Comparison of ENCODE assay signal across 10 cellular contexts in genomic region chr5:134446938-134447337, GRCh38. TPM values are rescaled to one million over a fixed set of nuclear protein-coding genes. Genes with fewer than 3 reads are reported as not detected.
A peak's percentile ranks its signal among the peaks of the same experiment; 100 is the strongest.
DNase-seq lines count a peak whose midpoint lies in the region; ATAC-seq lines count a peak whose summit lies in the region.
"Had no signal": no experiment of that assay in that cellular context is flagged by ENCODE, and none has a peak within 500 bp of the region (broad histone marks: within the 10 kb centered on the region; RNA-seq: fewer than 3 reads in every experiment).

No MANE protein-coding gene starts in this region.

- peak; percentile 70 for ATAC-seq in GM21576 (IDR thresholded peaks at IDR 0.05; ENCODE audit: unreplicated experiment)
- ATAC-seq in activated CD4-positive, CD25-positive, alpha-beta regulatory T cell treated with anti-CD3 and anti-CD28 coated beads, Interleukin-2, amount 50 U/mL, for 24 hours = no peak
- ATAC-seq in stimulated activated naive CD8-positive, alpha-beta T cell treated with anti-CD3 and anti-CD28 coated beads, Interleukin-15, Interleukin-2, amounts not matched to agents 100 U/mL and 50 U/mL, for 24 hours = no peak

- DNase-seq in EL = peak; percentile 37
- DNase-seq in M059J (ENCODE audit: low read depth) = peak; percentile 21
- peak; percentile 66 for DNase-seq in left kidney (ENCODE audit: low read depth, low spot score)
- DNase-seq in SKM-1 (lab: John Stamatoyannopoulos, UW; ENCODE audit: unreplicated experiment) = no peak
- DNase-seq in stimulated activated naive CD8-positive, alpha-beta T cell treated with anti-CD3 and anti-CD28 coated beads, Interleukin-15, Interleukin-2, amounts not matched to agents 100 U/mL and 50 U/mL, for 24 hours = no peak
- no peak for DNase-seq in NCI-H510A (lab: John Stamatoyannopoulos, UW)
- DNase-seq: activated naive CD8-positive, alpha-beta T cell treated with anti-CD3 and anti-CD28 coated beads, Interleukin-2, amount 10 ng/mL, durations not matched to agents 7 days and 5 days; HFFc6 had no signal

RNA-seq across cellular contexts. Expression of gene CDKN2AIPNL, which starts 35.3 kb away (rescaled TPM):
- total RNA-seq in M059J (2014; rRNA removed; shearing (Covaris generic)) = 29.9 and 37.1 TPM in 2 replicates

Comparison
In these comparisons a context has a peak if more than half of its experiments do, and no peak if none do; other contexts are left out.
1. DNase-seq: peak in EL (single experiment), M059J (single experiment) and left kidney (single experiment); none in SKM-1 (single experiment), stimulated activated naive CD8-positive, alpha-beta T cell treated with anti-CD3 and anti-CD28 coated beads, Interleukin-15, Interleukin-2, amounts not matched to agents 100 U/mL and 50 U/mL, for 24 hours (single experiment) and NCI-H510A (single experiment).